Comparison of ENCODE assay signal across 28 cellular contexts in the genomic region with DNA sequence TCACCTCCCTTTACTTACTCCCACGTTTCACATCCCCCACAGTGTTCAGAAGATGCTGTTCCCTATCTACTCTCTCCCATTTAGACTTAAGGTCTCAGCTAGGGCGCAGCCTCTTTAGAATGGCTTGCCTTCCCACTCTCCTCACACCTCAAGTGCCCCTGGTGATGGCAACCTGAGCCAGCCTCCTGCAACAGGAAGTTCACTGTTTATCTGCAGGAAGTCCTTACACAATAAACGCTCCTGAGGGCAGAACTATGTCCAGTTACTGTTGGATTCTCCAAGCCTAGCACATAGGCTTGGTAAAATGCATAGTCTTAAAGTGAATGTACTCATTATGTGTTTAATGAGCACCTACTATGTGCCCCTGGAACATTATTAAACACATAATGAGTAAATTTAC. TPM values are rescaled to one million over a fixed set of nuclear protein-coding genes. Genes with fewer than 3 reads are reported as not detected.
DNase-seq lines count a peak whose midpoint lies in the region; ATAC-seq, FAIRE-seq and TF ChIP-seq lines count a peak whose summit lies in the region.
"Had no signal": no experiment of that assay in that cellular context is flagged by ENCODE, and none has a peak within 500 bp of the region (broad histone marks: within the 10 kb centered on the region; RNA-seq: fewer than 3 reads in every experiment).

No MANE protein-coding gene starts in this region.

- peak overlapping the region in 2 of 3 donors; percentile 7 to 51 for H3K27ac Mint-ChIP-seq in IgD-negative memory B cell
- peak overlapping the region in 1 of 2 donors; percentile 64 for H3K27ac Mint-ChIP-seq in natural killer cell treated with Interleukin-12 subunit alpha and Interleukin-12 subunit beta and Interleukin-15 and Interleukin-18, amount 100 ng/mL, for 72 hours
- H3K27ac Mint-ChIP-seq: activated CD4-positive, alpha-beta memory T cell treated with anti-CD3 and anti-CD28 coated beads for 36 hours had no signal

- ATAC-seq in K562 (no peak; the same call in 2 of the 3 replicates), SK-N-SH treated with all-trans-retinoic acid at 6 μM for 48 hours (no peak), GM19463 (IDR thresholded peaks at IDR 0.05; ENCODE audit: unreplicated experiment) (no peak)
- ATAC-seq in natural killer cell treated with Interleukin-12 subunit alpha and Interleukin-12 subunit beta and Interleukin-15 and Interleukin-18, amount 100 ng/mL, for 72 hours = no peak
- ATAC-seq: A549; activated T-cell treated with anti-CD3 and anti-CD28 coated beads, Interleukin-2, amount 50 U/mL, for 4 hours; gastroesophageal sphincter had no signal

- TF ChIP-seq EP300 in K562 (IDR thresholded peaks at IDR 0.05; ENCODE audit: low read length) = no peak

- no peaks in the 10 kb centered on the region for H3K9me1 ChIP-seq in K562 (ENCODE audit: control insufficient read depth, insufficient read depth, low read length)

- H2AFZ ChIP-seq in K562 (ENCODE audit: low read depth, low read length) = no peak overlapping the region

- no peak for FAIRE-seq in K562 (lab: Jason Lieb, UNC)
- FAIRE-seq: A549 had no signal

- TF ChIP-seq RAD21 in K562 (CRISPR knock-in tag; conservative IDR thresholded peaks at IDR 0.05 in 1 of 2, IDR thresholded peaks at IDR 0.05 in 1 of 2) = no peak

- no peak overlapping the region; the same call in 2 of the 3 replicates for H3K27ac ChIP-seq in K562 (ENCODE audit: extremely low read depth, low read depth, low read length)
- H3K27ac ChIP-seq: A549, ascending aorta, esophagus muscularis mucosa, gastroesophageal sphincter, uterus had no signal

- TF ChIP-seq CTCF in K562 (IDR thresholded peaks at IDR 0.05 in 2 of 3, conservative IDR thresholded peaks at IDR 0.05 in 1 of 3; ENCODE audit: insufficient read depth in 2 of 3, low read depth in 1 of 3, low read length in 3 of 3) = no peak

- no peak overlapping the region for H3K4me2 ChIP-seq in K562 (ENCODE audit: insufficient read depth, low read length)
- H3K4me2 ChIP-seq: A549 had no signal

- TF ChIP-seq POLR2A in K562 (conservative IDR thresholded peaks at IDR 0.05) = no peak

- no peaks in the 10 kb centered on the region for H3K36me3 Mint-ChIP-seq in IgD-negative memory B cell
- peaks cover 5% of the 10 kb centered on the region for H3K36me3 Mint-ChIP-seq in natural killer cell treated with Interleukin-12 subunit alpha and Interleukin-12 subunit beta and Interleukin-15 and Interleukin-18, amount 100 ng/mL, for 72 hours

- 54% methylated on average over 2 of the region's 3 CpGs for WGBS in K562 (ENCODE audit: insufficient coverage, low coverage, missing lambda C conversion rate)

- no peak overlapping the region for H3K9ac ChIP-seq in K562 (ENCODE audit: insufficient read depth in 1 of 2, low read depth in 2 of 2, low read length in 2 of 2)

- H3K4me1 Mint-ChIP-seq in IgD-negative memory B cell = peaks cover 9 to 19% (median 14%) of the 10 kb centered on the region in 3 donors
- peaks cover 26 to 28% of the 10 kb centered on the region in 2 donors for H3K4me1 Mint-ChIP-seq in natural killer cell treated with Interleukin-12 subunit alpha and Interleukin-12 subunit beta and Interleukin-15 and Interleukin-18, amount 100 ng/mL, for 72 hours (ENCODE audit: low read depth in 2 of 2)

- H3K9me3 ChIP-seq in K562 (replicated peaks; ENCODE audit: control insufficient read depth, insufficient read depth, low read depth, low read length) = no peaks in the 10 kb centered on the region
- H3K9me3 ChIP-seq: A549, ascending aorta, esophagus muscularis mucosa, gastroesophageal sphincter, uterus had no signal

- no peaks in the 10 kb centered on the region for H3K27me3 Mint-ChIP-seq in IgD-negative memory B cell
- no peaks in the 10 kb centered on the region for H3K27me3 Mint-ChIP-seq in natural killer cell treated with Interleukin-12 subunit alpha and Interleukin-12 subunit beta and Interleukin-15 and Interleukin-18, amount 100 ng/mL, for 72 hours
- H3K27me3 Mint-ChIP-seq: activated CD4-positive, alpha-beta memory T cell treated with anti-CD3 and anti-CD28 coated beads for 36 hours; activated naive CD4-positive, alpha-beta T cell treated with anti-CD3 and anti-CD28 coated beads, Interleukin-2, amount 50 U/mL, for 24 hours had no signal

- no peaks in the 10 kb centered on the region for H4K20me1 ChIP-seq in K562 (replicated peaks; ENCODE audit: control insufficient read depth, insufficient read depth, low read length)

- DNase-seq in NOMO-1 (lab: John Stamatoyannopoulos, UW; ENCODE audit: unreplicated experiment in 2 of 2) = peak; percentile 21 to 49
- DNase-seq in NOMO-1 treated with dmso at 0.1 percent for 144 hours (lab: John Stamatoyannopoulos, UW; ENCODE audit: unreplicated experiment) = no peak
- DNase-seq in K562 (ENCODE audit: extremely low read depth in 1 of 4, low spot score in 3 of 4) = no peak
- DNase-seq in natural killer cell treated with Interleukin-12 subunit alpha and Interleukin-12 subunit beta and Interleukin-15 and Interleukin-18, amount 100 ng/mL, for 72 hours (ENCODE audit: low spot score) = no peak
- no peak for DNase-seq in SHP77 (lab: John Stamatoyannopoulos, UW)
- DNase-seq: activated CD4-positive, alpha-beta memory T cell treated with anti-CD3 and anti-CD28 coated beads for 36 hours; activated T-cell treated with anti-CD3 and anti-CD28 coated beads, Interleukin-2, amount 50 U/mL, for 4 hours; Calu3; cerebellar nuclear complex; effector CD4-positive, alpha-beta T cell; mammary epithelial cell; NCI-H1092 treated with DMSO at 0.1 percent for 48 hours; NCI-H524 treated with DMSO at 0.1 percent for 48 hours; right cardiac atrium; Right ventricle myocardium superior; stimulated activated CD8-positive, alpha-beta memory T cell treated with anti-CD3 and anti-CD28 coated beads, Interleukin-4, amount 100 ng/mL, for 48 hours; uterus had no signal

- no peaks in the 10 kb centered on the region for H3K4me1 ChIP-seq in K562 (replicated peaks in 1 of 2; ENCODE audit: control insufficient read depth in 2 of 2, insufficient read depth in 2 of 2, low read length in 2 of 2)
- H3K4me1 ChIP-seq: A549, ascending aorta, gastroesophageal sphincter, uterus had no signal

- BruUV-seq in K562 (replicated peaks; lab: Mats Ljungman, UMichigan) = no TSS peak

- peaks cover 2% of the 10 kb centered on the region; the same call in 1 of the 3 replicates for H3K36me3 ChIP-seq in K562 (ENCODE audit: control insufficient read depth, insufficient read depth, low read length)
- H3K36me3 ChIP-seq: uterus had no signal

- no peaks in the 10 kb centered on the region for H3K9me3 Mint-ChIP-seq in IgD-negative memory B cell
- no peaks in the 10 kb centered on the region for H3K9me3 Mint-ChIP-seq in natural killer cell treated with Interleukin-12 subunit alpha and Interleukin-12 subunit beta and Interleukin-15 and Interleukin-18, amount 100 ng/mL, for 72 hours
- H3K9me3 Mint-ChIP-seq: activated CD4-positive, alpha-beta memory T cell treated with anti-CD3 and anti-CD28 coated beads for 36 hours; activated naive CD4-positive, alpha-beta T cell treated with anti-CD3 and anti-CD28 coated beads, Interleukin-2, amount 50 U/mL, for 24 hours; activated T-cell treated with anti-CD3 and anti-CD28 coated beads, Interleukin-2, amount 50 U/mL, for 4 hours had no signal

- no peaks in the 10 kb centered on the region for H3K79me2 ChIP-seq in K562 (ENCODE audit: control insufficient read depth, insufficient read depth, low read length)

- H3K4me3 Mint-ChIP-seq in IgD-negative memory B cell = no peak overlapping the region
- peak overlapping the region; percentile 6 for H3K4me3 Mint-ChIP-seq in natural killer cell treated with Interleukin-12 subunit alpha and Interleukin-12 subunit beta and Interleukin-15 and Interleukin-18, amount 100 ng/mL, for 72 hours
- H3K4me3 Mint-ChIP-seq: activated CD4-positive, alpha-beta memory T cell treated with anti-CD3 and anti-CD28 coated beads for 36 hours; activated naive CD4-positive, alpha-beta T cell treated with anti-CD3 and anti-CD28 coated beads, Interleukin-2, amount 50 U/mL, for 24 hours; activated T-cell treated with anti-CD3 and anti-CD28 coated beads, Interleukin-2, amount 50 U/mL, for 4 hours had no signal

- CTCF ChIA-PET in K562 (lab: Yijun Ruan, JAX; ENCODE audit: low intra/inter-chr PET ratio) = interaction anchor here (0.6 kb wide), 1 partner anchor 83 kb away, joined by 3 read pairs; no protein-coding TSS in a partner anchor

- in situ Hi-C loops in K562 (cut with MboI) = no loop called here

- H3K4me3 ChIP-seq in K562 = no peak overlapping the region
- H3K4me3 ChIP-seq: A549, ascending aorta, esophagus muscularis mucosa, gastroesophageal sphincter, uterus had no signal

- H3K27me3 ChIP-seq in K562 (ENCODE audit: control insufficient read depth in 2 of 2, insufficient read depth in 2 of 2, low read length in 2 of 2) = no peaks in the 10 kb centered on the region
- H3K27me3 ChIP-seq: ascending aorta, esophagus muscularis mucosa, gastroesophageal sphincter, uterus had no signal

- intact Hi-C loops in K562 (cut with micrococcal nuclease) = no loop called here

- POLR2A ChIA-PET in K562 (lab: Yijun Ruan, JAX) = interaction anchor here (1.0 to 1.5 kb wide), 2 partner anchors 14 to 61 kb away, joined by 3 read pairs; no protein-coding TSS in a partner anchor

RNA-seq across cellular contexts. Expression of gene RAB22A, which starts 21.9 kb away (rescaled TPM):
- polyA plus RNA-seq in IgD-negative memory B cell (11.2 TPM), K562 (2011; rRNA removed) (5.7 and 7.6 TPM in 2 replicates), K562 (2014; fragmentation: Illumina TruSeq; extraction: Trizol) (3.8 and 4.2 TPM in 2 replicates), K562 (2014; fragmentation: Nextera tagmentation; extraction: Ambion mirVana) (1 to 10 TPM; 1.1 to 1.9 TPM), K562 (2014; rRNA removed) (4.3 and 5.4 TPM in 2 replicates)
- 15.9 and 20.0 TPM in 2 replicates for total RNA-seq in K562 (2011; cell fraction: chromatin; rRNA removed; ENCODE audit: low replicate concordance)
- 9.2 and 10.4 TPM in 2 replicates for total RNA-seq in K562 (2011; cell fraction: nucleolus; rRNA removed)
- 21.1 and 38.6 TPM in 2 replicates for total RNA-seq in K562 (2011; cell fraction: nucleoplasm; rRNA removed)
- total RNA-seq in K562 (2014; rRNA removed) (5.3 and 8.0 TPM in 2 replicates), K562 (2014; rRNA removed; fragmentation: Illumina TruSeq; extraction: Trizol) (6.9 and 7.5 TPM in 2 replicates), K562 (2015; rRNA removed; fragmentation: Illumina TruSeq; extraction: Trizol) (6.4 and 7.4 TPM in 2 replicates), K562 (2021) (6.7 and 7.3 TPM in 2 replicates)
- 3.0 and 3.8 TPM in 2 replicates for polyA plus RNA-seq in K562 (2011; cell fraction: cytosol; rRNA removed)
- 5.7 and 8.3 TPM in 2 replicates for polyA plus RNA-seq in K562 (2011; cell fraction: nucleus; rRNA removed)
- 3.6 and 4.6 TPM in 2 replicates for polyA plus RNA-seq in K562 (2012)
- polyA minus RNA-seq in K562 (2011; rRNA and poly(A)+ RNA removed) = 12.2 and 15.9 TPM in 2 replicates
- 3.1 and 6.3 TPM in 2 replicates for polyA minus RNA-seq in K562 (2011; cell fraction: cytosol; rRNA and poly(A)+ RNA removed)
- polyA minus RNA-seq in K562 (2011; cell fraction: nucleus; rRNA and poly(A)+ RNA removed) = 9.6 and 11.8 TPM in 2 replicates
- 10 to 100 TPM; 12.2 to 16.2 TPM for total RNA-seq in natural killer cell treated with Interleukin-12 subunit alpha and Interleukin-12 subunit beta and Interleukin-15 and Interleukin-18, amount 100 ng/mL, for 72 hours

RNA-seq across cellular contexts. Expression of gene ANKRD60, which starts 59.2 kb away (rescaled TPM):
- polyA plus RNA-seq in IgD-negative memory B cell (not detected), K562 (2011; rRNA removed) (not detected in 2 replicates), K562 (2014; fragmentation: Illumina TruSeq; extraction: Trizol) (not detected in 2 replicates), K562 (2014; fragmentation: Nextera tagmentation; extraction: Ambion mirVana) (not detected), K562 (2014; rRNA removed) (not detected in 2 replicates)
- total RNA-seq in K562 (2011; cell fraction: chromatin; rRNA removed; ENCODE audit: low replicate concordance) = not detected in 2 replicates
- not detected in 2 replicates for total RNA-seq in K562 (2011; cell fraction: nucleolus; rRNA removed)
- total RNA-seq in K562 (2011; cell fraction: nucleoplasm; rRNA removed) = not detected in 2 replicates
- total RNA-seq in K562 (2014; rRNA removed) (not detected in 2 replicates), K562 (2014; rRNA removed; fragmentation: Illumina TruSeq; extraction: Trizol) (not detected in 2 replicates), K562 (2015; rRNA removed; fragmentation: Illumina TruSeq; extraction: Trizol) (not detected in 2 replicates), K562 (2021) (not detected in 2 replicates)
- polyA plus RNA-seq in K562 (2011; cell fraction: cytosol; rRNA removed) = not detected in 2 replicates
- not detected in 2 replicates for polyA plus RNA-seq in K562 (2011; cell fraction: nucleus; rRNA removed)
- polyA plus RNA-seq in K562 (2012) = not detected in 2 replicates
- polyA minus RNA-seq in K562 (2011; rRNA and poly(A)+ RNA removed) = not detected in 2 replicates
- not detected in 2 replicates for polyA minus RNA-seq in K562 (2011; cell fraction: cytosol; rRNA and poly(A)+ RNA removed)
- polyA minus RNA-seq in K562 (2011; cell fraction: nucleus; rRNA and poly(A)+ RNA removed) = not detected in 2 replicates
- total RNA-seq in natural killer cell treated with Interleukin-12 subunit alpha and Interleukin-12 subunit beta and Interleukin-15 and Interleukin-18, amount 100 ng/mL, for 72 hours = not detected
- total RNA-seq: activated CD4-positive, alpha-beta memory T cell treated with anti-CD3 and anti-CD28 coated beads for 36 hours; activated T-cell treated with anti-CD3 and anti-CD28 coated beads, Interleukin-2, amount 50 U/mL, for 4 hours; ascending aorta; Calu3; esophagus muscularis mucosa; gastroesophageal sphincter; kidney epithelial cell; mammary epithelial cell; osteocyte; right cardiac atrium; Right ventricle myocardium superior; uterus had no signal
- polyA plus RNA-seq: A549, BJ, mammary epithelial cell, right cardiac atrium had no signal

Comparison
In these comparisons a context has a peak if more than half of its experiments do, and no peak if none do; other contexts are left out.
1. DNase-seq: peak in NOMO-1 (2 of 2); none in NOMO-1 treated with dmso at 0.1 percent for 144 hours (single experiment), K562 (0 of 4), natural killer cell treated with Interleukin-12 subunit alpha and Interleukin-12 subunit beta and Interleukin-15 and Interleukin-18, amount 100 ng/mL, for 72 hours (single experiment) and SHP77 (0 of 2).